1 cellular context compared by ENCODE assay signal in the genomic region with DNA sequence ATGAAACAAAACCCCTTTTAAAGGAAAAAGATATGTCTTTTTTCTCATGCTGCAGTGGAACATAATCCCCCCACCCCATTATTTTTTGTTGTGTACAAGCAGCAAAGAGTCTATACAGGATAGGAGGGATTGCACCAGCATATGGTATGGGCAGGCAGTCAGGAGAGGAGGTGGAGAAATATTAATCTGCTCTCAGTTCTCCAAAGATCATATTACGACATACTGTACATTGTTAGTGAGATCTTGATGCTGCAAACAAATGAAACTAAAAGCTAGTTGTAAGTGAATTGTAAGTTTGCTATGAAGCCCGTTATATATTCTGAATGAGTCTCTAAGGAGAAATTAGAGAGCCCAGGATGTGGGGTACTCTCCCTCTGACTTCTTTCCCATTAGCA.
TF ChIP-seq lines count a peak whose summit lies in the region.

No MANE protein-coding gene starts in this region.

TF ChIP-seq in SK-N-SH, 30 proteins besides CTCF, POLR2A, EP300 and RAD21 (continued from another document):
- TF ChIP-seq, protein P1, sequence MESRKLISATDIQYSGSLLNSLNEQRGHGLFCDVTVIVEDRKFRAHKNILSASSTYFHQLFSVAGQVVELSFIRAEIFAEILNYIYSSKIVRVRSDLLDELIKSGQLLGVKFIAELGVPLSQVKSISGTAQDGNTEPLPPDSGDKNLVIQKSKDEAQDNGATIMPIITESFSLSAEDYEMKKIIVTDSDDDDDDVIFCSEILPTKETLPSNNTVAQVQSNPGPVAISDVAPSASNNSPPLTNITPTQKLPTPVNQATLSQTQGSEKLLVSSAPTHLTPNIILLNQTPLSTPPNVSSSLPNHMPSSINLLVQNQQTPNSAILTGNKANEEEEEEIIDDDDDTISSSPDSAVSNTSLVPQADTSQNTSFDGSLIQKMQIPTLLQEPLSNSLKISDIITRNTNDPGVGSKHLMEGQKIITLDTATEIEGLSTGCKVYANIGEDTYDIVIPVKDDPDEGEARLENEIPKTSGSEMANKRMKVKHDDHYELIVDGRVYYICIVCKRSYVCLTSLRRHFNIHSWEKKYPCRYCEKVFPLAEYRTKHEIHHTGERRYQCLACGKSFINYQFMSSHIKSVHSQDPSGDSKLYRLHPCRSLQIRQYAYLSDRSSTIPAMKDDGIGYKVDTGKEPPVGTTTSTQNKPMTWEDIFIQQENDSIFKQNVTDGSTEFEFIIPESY (IDR thresholded peaks at IDR 0.05; ENCODE audit: borderline replicate concordance, low read depth) = no peak
TF ChIP-seq in SK-N-SH: peak in this region for 0.
